ENCODE assay signal across 2 cellular contexts in the genomic region with DNA sequence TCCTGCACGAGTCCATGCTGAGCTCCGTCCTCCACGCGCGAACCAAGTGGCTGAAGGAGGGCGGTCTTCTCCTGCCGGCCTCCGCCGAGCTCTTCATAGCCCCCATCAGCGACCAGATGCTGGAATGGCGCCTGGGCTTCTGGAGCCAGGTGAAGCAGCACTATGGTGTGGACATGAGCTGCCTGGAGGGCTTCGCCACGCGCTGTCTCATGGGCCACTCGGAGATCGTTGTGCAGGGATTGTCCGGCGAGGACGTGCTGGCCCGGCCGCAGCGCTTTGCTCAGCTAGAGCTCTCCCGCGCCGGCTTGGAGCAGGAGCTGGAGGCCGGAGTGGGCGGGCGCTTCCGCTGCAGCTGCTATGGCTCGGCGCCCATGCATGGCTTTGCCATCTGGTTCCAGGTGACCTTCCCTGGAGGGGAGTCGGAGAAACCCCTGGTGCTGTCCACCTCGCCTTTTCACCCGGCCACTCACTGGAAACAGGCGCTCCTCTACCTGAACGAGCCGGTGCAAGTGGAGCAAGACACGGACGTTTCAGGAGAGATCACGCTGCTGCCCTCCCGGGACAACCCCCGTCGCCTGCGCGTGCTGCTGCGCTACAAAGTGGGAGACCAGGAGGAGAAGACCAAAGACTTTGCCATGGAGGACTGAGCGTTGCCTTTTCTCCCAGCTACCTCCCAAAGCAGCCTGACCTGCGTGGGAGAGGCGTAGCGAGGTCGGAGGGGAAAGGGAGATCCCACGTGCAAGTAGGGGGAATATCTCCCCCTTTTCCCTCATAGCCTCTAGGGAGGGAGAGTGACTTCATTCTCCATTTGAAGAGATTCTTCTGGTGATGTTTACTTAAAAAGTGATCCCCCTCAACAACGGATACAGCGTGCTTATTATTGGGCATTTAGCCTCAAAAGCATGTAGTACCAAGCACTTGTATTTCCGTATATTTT.
A peak's percentile ranks its signal among the peaks of the same experiment; 100 is the strongest.
TF ChIP-seq lines count a peak whose summit lies in the region.

No MANE protein-coding gene starts in this region.

TF ChIP-seq in IMR-90, 13 proteins besides CTCF, POLR2A, EP300 and RAD21:
- no peak for TF ChIP-seq CHD1 (IDR thresholded peaks at IDR 0.05; ENCODE audit: low read depth, low read length)
- TF ChIP-seq MAZ (IDR thresholded peaks at IDR 0.05; ENCODE audit: borderline replicate concordance, low read depth, low read length) = no peak
- no peak for TF ChIP-seq RCOR1 (IDR thresholded peaks at IDR 0.05; ENCODE audit: insufficient replicate concordance, low read length)
- no peak for TF ChIP-seq CEBPB (IDR thresholded peaks at IDR 0.05; ENCODE audit: low read depth, low read length)
- TF ChIP-seq, protein P1, sequence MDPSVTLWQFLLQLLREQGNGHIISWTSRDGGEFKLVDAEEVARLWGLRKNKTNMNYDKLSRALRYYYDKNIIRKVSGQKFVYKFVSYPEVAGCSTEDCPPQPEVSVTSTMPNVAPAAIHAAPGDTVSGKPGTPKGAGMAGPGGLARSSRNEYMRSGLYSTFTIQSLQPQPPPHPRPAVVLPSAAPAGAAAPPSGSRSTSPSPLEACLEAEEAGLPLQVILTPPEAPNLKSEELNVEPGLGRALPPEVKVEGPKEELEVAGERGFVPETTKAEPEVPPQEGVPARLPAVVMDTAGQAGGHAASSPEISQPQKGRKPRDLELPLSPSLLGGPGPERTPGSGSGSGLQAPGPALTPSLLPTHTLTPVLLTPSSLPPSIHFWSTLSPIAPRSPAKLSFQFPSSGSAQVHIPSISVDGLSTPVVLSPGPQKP (IDR thresholded peaks at IDR 0.05; ENCODE audit: borderline replicate concordance, low read depth, low read length) = no peak
- no peak for TF ChIP-seq MXI1 (IDR thresholded peaks at IDR 0.05; ENCODE audit: borderline replicate concordance, low read depth, low read length)
- TF ChIP-seq FOS (IDR thresholded peaks at IDR 0.05; ENCODE audit: low read depth, low read length) = no peak
- no peak for TF ChIP-seq RFX5 (IDR thresholded peaks at IDR 0.05; ENCODE audit: low read depth, low read length)
- no peak for TF ChIP-seq NFE2L2 (IDR thresholded peaks at IDR 0.05; ENCODE audit: low read depth, low read length)
- no peak for TF ChIP-seq BHLHE40 (IDR thresholded peaks at IDR 0.05; ENCODE audit: low read depth, low read length)
- TF ChIP-seq MAFK (IDR thresholded peaks at IDR 0.05; ENCODE audit: low read depth, low read length) = no peak
- no peak for TF ChIP-seq SMC3 (IDR thresholded peaks at IDR 0.05; ENCODE audit: low read depth, low read length)
- TF ChIP-seq, protein P2, sequence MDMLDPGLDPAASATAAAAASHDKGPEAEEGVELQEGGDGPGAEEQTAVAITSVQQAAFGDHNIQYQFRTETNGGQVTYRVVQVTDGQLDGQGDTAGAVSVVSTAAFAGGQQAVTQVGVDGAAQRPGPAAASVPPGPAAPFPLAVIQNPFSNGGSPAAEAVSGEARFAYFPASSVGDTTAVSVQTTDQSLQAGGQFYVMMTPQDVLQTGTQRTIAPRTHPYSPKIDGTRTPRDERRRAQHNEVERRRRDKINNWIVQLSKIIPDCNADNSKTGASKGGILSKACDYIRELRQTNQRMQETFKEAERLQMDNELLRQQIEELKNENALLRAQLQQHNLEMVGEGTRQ (IDR thresholded peaks at IDR 0.05; ENCODE audit: low read depth, low read length) = no peak

TF ChIP-seq in SK-N-SH, 30 proteins besides CTCF, POLR2A, EP300 and RAD21:
- no peak for TF ChIP-seq NRF1 (IDR thresholded peaks at IDR 0.05; ENCODE audit: low read depth, low read length)
- TF ChIP-seq SIN3A (IDR thresholded peaks at IDR 0.05; ENCODE audit: borderline replicate concordance, low read depth, low read length) = no peak
- peak; percentile 56 for TF ChIP-seq POLR2AphosphoS5 (IDR thresholded peaks at IDR 0.05; ENCODE audit: low read depth, low read length)
- no peak for TF ChIP-seq FOXJ3 (CRISPR knock-in tag; IDR thresholded peaks at IDR 0.05)
- TF ChIP-seq, protein P3, sequence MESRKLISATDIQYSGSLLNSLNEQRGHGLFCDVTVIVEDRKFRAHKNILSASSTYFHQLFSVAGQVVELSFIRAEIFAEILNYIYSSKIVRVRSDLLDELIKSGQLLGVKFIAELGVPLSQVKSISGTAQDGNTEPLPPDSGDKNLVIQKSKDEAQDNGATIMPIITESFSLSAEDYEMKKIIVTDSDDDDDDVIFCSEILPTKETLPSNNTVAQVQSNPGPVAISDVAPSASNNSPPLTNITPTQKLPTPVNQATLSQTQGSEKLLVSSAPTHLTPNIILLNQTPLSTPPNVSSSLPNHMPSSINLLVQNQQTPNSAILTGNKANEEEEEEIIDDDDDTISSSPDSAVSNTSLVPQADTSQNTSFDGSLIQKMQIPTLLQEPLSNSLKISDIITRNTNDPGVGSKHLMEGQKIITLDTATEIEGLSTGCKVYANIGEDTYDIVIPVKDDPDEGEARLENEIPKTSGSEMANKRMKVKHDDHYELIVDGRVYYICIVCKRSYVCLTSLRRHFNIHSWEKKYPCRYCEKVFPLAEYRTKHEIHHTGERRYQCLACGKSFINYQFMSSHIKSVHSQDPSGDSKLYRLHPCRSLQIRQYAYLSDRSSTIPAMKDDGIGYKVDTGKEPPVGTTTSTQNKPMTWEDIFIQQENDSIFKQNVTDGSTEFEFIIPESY (IDR thresholded peaks at IDR 0.05; ENCODE audit: borderline replicate concordance, low read depth) = no peak
- TF ChIP-seq, protein P2 (IDR thresholded peaks at IDR 0.05; ENCODE audit: borderline replicate concordance, low read depth, low read length) = no peak
- no peak for TF ChIP-seq SMC3 (IDR thresholded peaks at IDR 0.05; ENCODE audit: low read depth, low read length)
- TF ChIP-seq, protein P4, sequence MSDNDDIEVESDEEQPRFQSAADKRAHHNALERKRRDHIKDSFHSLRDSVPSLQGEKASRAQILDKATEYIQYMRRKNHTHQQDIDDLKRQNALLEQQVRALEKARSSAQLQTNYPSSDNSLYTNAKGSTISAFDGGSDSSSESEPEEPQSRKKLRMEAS (IDR thresholded peaks at IDR 0.05; ENCODE audit: low read depth) = peak; percentile 66; the same call in 1 of the 2 replicates
- TF ChIP-seq RXRA (IDR thresholded peaks at IDR 0.05; ENCODE audit: borderline replicate concordance, low read depth) = no peak
- TF ChIP-seq RCOR1 (IDR thresholded peaks at IDR 0.05; ENCODE audit: low read length) = no peak; the same call in 1 of the 2 replicates
- no peak for TF ChIP-seq EZH2phosphoT487 (IDR thresholded peaks at IDR 0.05; ENCODE audit: borderline replicate concordance, low read depth)
- TF ChIP-seq GATA2 (CRISPR knock-in tag; IDR thresholded peaks at IDR 0.05) = no peak
- peak; percentile 51 for TF ChIP-seq MXI1 (IDR thresholded peaks at IDR 0.05; ENCODE audit: low read depth, low read length)
- TF ChIP-seq ELF1 (IDR thresholded peaks at IDR 0.05) = no peak
- no peak for TF ChIP-seq MEF2A (IDR thresholded peaks at IDR 0.05; ENCODE audit: borderline replicate concordance, low read depth)
- TF ChIP-seq, protein P5, sequence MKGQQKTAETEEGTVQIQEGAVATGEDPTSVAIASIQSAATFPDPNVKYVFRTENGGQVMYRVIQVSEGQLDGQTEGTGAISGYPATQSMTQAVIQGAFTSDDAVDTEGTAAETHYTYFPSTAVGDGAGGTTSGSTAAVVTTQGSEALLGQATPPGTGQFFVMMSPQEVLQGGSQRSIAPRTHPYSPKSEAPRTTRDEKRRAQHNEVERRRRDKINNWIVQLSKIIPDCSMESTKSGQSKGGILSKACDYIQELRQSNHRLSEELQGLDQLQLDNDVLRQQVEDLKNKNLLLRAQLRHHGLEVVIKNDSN (IDR thresholded peaks at IDR 0.05; ENCODE audit: borderline replicate concordance, low read depth) = no peak
- peak; percentile 44; the same call in 1 of the 2 replicates for TF ChIP-seq TCF12 (IDR thresholded peaks at IDR 0.05)
- TF ChIP-seq GABPA (IDR thresholded peaks at IDR 0.05; ENCODE audit: low read depth) = peak; percentile 52
- TF ChIP-seq TAF1 (IDR thresholded peaks at IDR 0.05; ENCODE audit: borderline replicate concordance, low read depth, low read length) = peak; percentile 50; the same call in 1 of the 2 replicates
- TF ChIP-seq NFIC (IDR thresholded peaks at IDR 0.05; ENCODE audit: borderline replicate concordance) = no peak
- TF ChIP-seq, protein P6, sequence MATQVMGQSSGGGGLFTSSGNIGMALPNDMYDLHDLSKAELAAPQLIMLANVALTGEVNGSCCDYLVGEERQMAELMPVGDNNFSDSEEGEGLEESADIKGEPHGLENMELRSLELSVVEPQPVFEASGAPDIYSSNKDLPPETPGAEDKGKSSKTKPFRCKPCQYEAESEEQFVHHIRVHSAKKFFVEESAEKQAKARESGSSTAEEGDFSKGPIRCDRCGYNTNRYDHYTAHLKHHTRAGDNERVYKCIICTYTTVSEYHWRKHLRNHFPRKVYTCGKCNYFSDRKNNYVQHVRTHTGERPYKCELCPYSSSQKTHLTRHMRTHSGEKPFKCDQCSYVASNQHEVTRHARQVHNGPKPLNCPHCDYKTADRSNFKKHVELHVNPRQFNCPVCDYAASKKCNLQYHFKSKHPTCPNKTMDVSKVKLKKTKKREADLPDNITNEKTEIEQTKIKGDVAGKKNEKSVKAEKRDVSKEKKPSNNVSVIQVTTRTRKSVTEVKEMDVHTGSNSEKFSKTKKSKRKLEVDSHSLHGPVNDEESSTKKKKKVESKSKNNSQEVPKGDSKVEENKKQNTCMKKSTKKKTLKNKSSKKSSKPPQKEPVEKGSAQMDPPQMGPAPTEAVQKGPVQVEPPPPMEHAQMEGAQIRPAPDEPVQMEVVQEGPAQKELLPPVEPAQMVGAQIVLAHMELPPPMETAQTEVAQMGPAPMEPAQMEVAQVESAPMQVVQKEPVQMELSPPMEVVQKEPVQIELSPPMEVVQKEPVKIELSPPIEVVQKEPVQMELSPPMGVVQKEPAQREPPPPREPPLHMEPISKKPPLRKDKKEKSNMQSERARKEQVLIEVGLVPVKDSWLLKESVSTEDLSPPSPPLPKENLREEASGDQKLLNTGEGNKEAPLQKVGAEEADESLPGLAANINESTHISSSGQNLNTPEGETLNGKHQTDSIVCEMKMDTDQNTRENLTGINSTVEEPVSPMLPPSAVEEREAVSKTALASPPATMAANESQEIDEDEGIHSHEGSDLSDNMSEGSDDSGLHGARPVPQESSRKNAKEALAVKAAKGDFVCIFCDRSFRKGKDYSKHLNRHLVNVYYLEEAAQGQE (IDR thresholded peaks at IDR 0.05; ENCODE audit: low read depth, low read length) = no peak
- TF ChIP-seq FOXM1 (IDR thresholded peaks at IDR 0.05; ENCODE audit: low read depth) = no peak
- TF ChIP-seq YY1 (IDR thresholded peaks at IDR 0.05; ENCODE audit: low read depth) = no peak
- TF ChIP-seq FOSL2 (IDR thresholded peaks at IDR 0.05; ENCODE audit: borderline replicate concordance, low read depth) = no peak
- TF ChIP-seq, protein P7, sequence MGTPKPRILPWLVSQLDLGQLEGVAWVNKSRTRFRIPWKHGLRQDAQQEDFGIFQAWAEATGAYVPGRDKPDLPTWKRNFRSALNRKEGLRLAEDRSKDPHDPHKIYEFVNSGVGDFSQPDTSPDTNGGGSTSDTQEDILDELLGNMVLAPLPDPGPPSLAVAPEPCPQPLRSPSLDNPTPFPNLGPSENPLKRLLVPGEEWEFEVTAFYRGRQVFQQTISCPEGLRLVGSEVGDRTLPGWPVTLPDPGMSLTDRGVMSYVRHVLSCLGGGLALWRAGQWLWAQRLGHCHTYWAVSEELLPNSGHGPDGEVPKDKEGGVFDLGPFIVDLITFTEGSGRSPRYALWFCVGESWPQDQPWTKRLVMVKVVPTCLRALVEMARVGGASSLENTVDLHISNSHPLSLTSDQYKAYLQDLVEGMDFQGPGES (IDR thresholded peaks at IDR 0.05; ENCODE audit: low read depth, low read length) = no peak
- no peak for TF ChIP-seq TEAD4 (IDR thresholded peaks at IDR 0.05; ENCODE audit: borderline replicate concordance, insufficient read depth)
- TF ChIP-seq CHD2 (IDR thresholded peaks at IDR 0.05; ENCODE audit: low read length, partially characterized antibody) = peak; percentile 30
- TF ChIP-seq JUND (IDR thresholded peaks at IDR 0.05) = no peak
- TF ChIP-seq RFX5 (IDR thresholded peaks at IDR 0.05; ENCODE audit: low read length) = no peak
- TF ChIP-seq, protein P8, sequence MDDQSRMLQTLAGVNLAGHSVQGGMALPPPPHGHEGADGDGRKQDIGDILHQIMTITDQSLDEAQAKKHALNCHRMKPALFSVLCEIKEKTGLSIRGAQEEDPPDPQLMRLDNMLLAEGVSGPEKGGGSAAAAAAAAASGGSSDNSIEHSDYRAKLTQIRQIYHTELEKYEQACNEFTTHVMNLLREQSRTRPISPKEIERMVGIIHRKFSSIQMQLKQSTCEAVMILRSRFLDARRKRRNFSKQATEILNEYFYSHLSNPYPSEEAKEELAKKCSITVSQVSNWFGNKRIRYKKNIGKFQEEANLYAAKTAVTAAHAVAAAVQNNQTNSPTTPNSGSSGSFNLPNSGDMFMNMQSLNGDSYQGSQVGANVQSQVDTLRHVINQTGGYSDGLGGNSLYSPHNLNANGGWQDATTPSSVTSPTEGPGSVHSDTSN (IDR thresholded peaks at IDR 0.05) = no peak
TF ChIP-seq in SK-N-SH: peak in this region for 7.
